8 cellular contexts compared by ENCODE assay signal in genomic region chr6:53358440-53359087, GRCh38. TPM values are rescaled to one million over a fixed set of nuclear protein-coding genes. Genes with fewer than 3 reads are reported as not detected.
DNase-seq lines count a peak whose midpoint lies in the region; ATAC-seq, FAIRE-seq and TF ChIP-seq lines count a peak whose summit lies in the region.

No MANE protein-coding gene starts in this region.

- H3K36me3 ChIP-seq in K562 (ENCODE audit: control insufficient read depth, insufficient read depth, low read length), result no peaks in the 10 kb centered on the region
- H3K36me3 ChIP-seq in left lung, result no peaks in the 10 kb centered on the region
- H3K36me3 ChIP-seq in tibial artery, result no peaks in the 10 kb centered on the region

- peak overlapping the region; percentile 91 to 93 for H3K9ac ChIP-seq in K562 (ENCODE audit: insufficient read depth in 1 of 2, low read depth in 2 of 2, low read length in 2 of 2)

- H3K9me1 ChIP-seq in K562 (ENCODE audit: control insufficient read depth, insufficient read depth, low read length), result peaks cover 7% of the 10 kb centered on the region

- peak; percentile 70 for FAIRE-seq in K562 (lab: Jason Lieb, UNC)

- CTCF ChIA-PET in K562 (lab: Yijun Ruan, JAX; ENCODE audit: low intra/inter-chr PET ratio), result no interaction called here

- BruUV-seq in K562 (replicated peaks; lab: Mats Ljungman, UMichigan), result TSS peak; percentile 98

- TF ChIP-seq POLR2A in K562 (conservative IDR thresholded peaks at IDR 0.05), result no peak; the same call in none of the 2 replicates

- TF ChIP-seq RAD21 in K562 (CRISPR knock-in tag; conservative IDR thresholded peaks at IDR 0.05 in 1 of 2, IDR thresholded peaks at IDR 0.05 in 1 of 2), result no peak

- in situ Hi-C loops in K562 (cut with MboI), result no loop called here

- no peak for TF ChIP-seq CTCF in CD14-positive monocyte (IDR thresholded peaks at IDR 0.05)
- no peak for TF ChIP-seq CTCF in K562 (IDR thresholded peaks at IDR 0.05 in 2 of 3, conservative IDR thresholded peaks at IDR 0.05 in 1 of 3; ENCODE audit: insufficient read depth in 2 of 3, low read depth in 1 of 3, low read length in 3 of 3)
- TF ChIP-seq CTCF in left lung (IDR thresholded peaks at IDR 0.05), result no peak
- no peak for TF ChIP-seq CTCF in tibial artery (IDR thresholded peaks at IDR 0.05)
- no peak for TF ChIP-seq CTCF in omental fat pad (IDR thresholded peaks at IDR 0.05)

- H3K36me3 Mint-ChIP-seq in CD14-positive monocyte, result no peaks in the 10 kb centered on the region

- H3K4me3 ChIP-seq in Jurkat, Clone E6-1 (ENCODE audit: low read length), result peak overlapping the region; percentile 58
- peak overlapping the region; percentile 46 for H3K4me3 ChIP-seq in K562
- peak overlapping the region; percentile 45 to 65 for H3K4me3 ChIP-seq in left lung
- H3K4me3 ChIP-seq in tibial artery, result peak overlapping the region; percentile 61 to 82

- 3% methylated on average over 16 of the region's 16 CpGs for WGBS in K562 (ENCODE audit: insufficient coverage, low coverage, missing lambda C conversion rate)

- H3K27me3 ChIP-seq in K562 (ENCODE audit: control insufficient read depth in 2 of 2, insufficient read depth in 2 of 2, low read length in 2 of 2), result no peaks in the 10 kb centered on the region
- no peaks in the 10 kb centered on the region for H3K27me3 ChIP-seq in left lung
- no peaks in the 10 kb centered on the region for H3K27me3 ChIP-seq in tibial artery

- H3K79me2 ChIP-seq in K562 (ENCODE audit: control insufficient read depth, insufficient read depth, low read length), result peaks cover 8% of the 10 kb centered on the region; the same call in 2 of the 3 replicates

- H3K9me3 ChIP-seq in K562 (replicated peaks; ENCODE audit: control insufficient read depth, insufficient read depth, low read depth, low read length), result no peaks in the 10 kb centered on the region
- H3K9me3 ChIP-seq in left lung, result no peaks in the 10 kb centered on the region
- no peaks in the 10 kb centered on the region for H3K9me3 ChIP-seq in tibial artery

- ATAC-seq in GM19463 (IDR thresholded peaks at IDR 0.05; ENCODE audit: unreplicated experiment) (peak; percentile 1), K562 (peak; percentile 32), left lung (peak; percentile 2), omental fat pad (ENCODE audit: low FRiP score) (no peak)

- no peaks in the 10 kb centered on the region for H4K20me1 ChIP-seq in K562 (replicated peaks; ENCODE audit: control insufficient read depth, insufficient read depth, low read length)

- H3K4me1 Mint-ChIP-seq in CD14-positive monocyte, result peaks cover 30% of the 10 kb centered on the region

- H3K27me3 Mint-ChIP-seq in CD14-positive monocyte (ENCODE audit: low read depth in 3 of 3), result peaks cover 0 to 7% (median 7%) of the 10 kb centered on the region in 3 donors

- peak overlapping the region; percentile 90 to 93 for H3K4me3 Mint-ChIP-seq in CD14-positive monocyte

- H3K9me3 Mint-ChIP-seq in CD14-positive monocyte, result peaks cover 0 to 6% (median 0%) of the 10 kb centered on the region in 7 donors

- peak overlapping the region; percentile 77 for H3K4me2 ChIP-seq in K562 (ENCODE audit: insufficient read depth, low read length)

- H3K27ac ChIP-seq in K562 (ENCODE audit: extremely low read depth, low read depth, low read length), result peak overlapping the region; percentile 99
- peak overlapping the region; percentile 94 to 95 for H3K27ac ChIP-seq in left lung
- peak overlapping the region; percentile 92 to 97 for H3K27ac ChIP-seq in tibial artery

- POLR2A ChIA-PET in K562 (lab: Yijun Ruan, JAX), result interaction anchor here (0.6 to 1.6 kb wide), 3 partner anchors 10 to 31 kb away, joined by 3 to 10 read pairs (median 9); partner anchors contain the start of gene ELOVL5

- H3K27ac Mint-ChIP-seq in CD14-positive monocyte, result peak overlapping the region; percentile 93 to 98 (median 96)

- DNase-seq in CD14-positive monocyte (ENCODE audit: low spot score) (no peak), K562 (ENCODE audit: extremely low read depth in 1 of 4, low spot score in 3 of 4) (no peak), left lung (no peak), tibial artery (no peak), GOT3 (lab: John Stamatoyannopoulos, UW) (no peak), omental fat pad (ENCODE audit: low spot score) (no peak)
- DNase-seq in Jurkat, Clone E6-1 (ENCODE audit: low read depth, low spot score), result no peak

- intact Hi-C loops in CD14-positive monocyte (cut with micrococcal nuclease), result loop anchor here in 1 of 2 donors (5.0 kb wide), 1 partner anchor 74 kb away; no protein-coding TSS in a partner anchor
- intact Hi-C loops in K562 (cut with micrococcal nuclease), result loop anchor here (2.0 to 10.0 kb wide), 2 partner anchors 44 to 186 kb away; partner anchors contain the start of gene GCLC
- intact Hi-C loops in left lung (cut with DNase I), result no loop called here
- intact Hi-C loops in tibial artery (cut with DNase I; ENCODE audit: low total_unique reads), result no loop called here

- TF ChIP-seq EP300 in K562 (IDR thresholded peaks at IDR 0.05; ENCODE audit: low read length), result no peak

- H2AFZ ChIP-seq in K562 (ENCODE audit: low read depth, low read length), result peak overlapping the region; percentile 81

- H3K4me1 ChIP-seq in K562 (replicated peaks in 1 of 2; ENCODE audit: control insufficient read depth in 2 of 2, insufficient read depth in 2 of 2, low read length in 2 of 2) (peaks cover 19 to 32% of the 10 kb centered on the region in 2 experiments), left lung (peaks cover 11 to 22% of the 10 kb centered on the region in 2 donors), tibial artery (peaks cover 0 to 11% (median 4%) of the 10 kb centered on the region in 4 donors)

TF ChIP-seq in K562, 482 proteins besides CTCF, POLR2A, EP300 and RAD21 (continues in another document):
- TF ChIP-seq PTTG1 (tag; IDR thresholded peaks at IDR 0.05; ENCODE audit: low read depth) (no peak), ZNF561 (CRISPR knock-in tag; conservative IDR thresholded peaks at IDR 0.05) (no peak), EWSR1 (IDR thresholded peaks at IDR 0.05; ENCODE audit: borderline replicate concordance, low read depth, partially characterized antibody) (no peak), ZFX (CRISPR knock-in tag; IDR thresholded peaks at IDR 0.05) (no peak), SPI1 (IDR thresholded peaks at IDR 0.05; ENCODE audit: borderline replicate concordance, low read depth, low read length) (no peak), ZNF75A (CRISPR knock-in tag; IDR thresholded peaks at IDR 0.05) (no peak), ZFP1 (CRISPR knock-in tag; IDR thresholded peaks at IDR 0.05) (no peak), E2F8 (IDR thresholded peaks at IDR 0.05; ENCODE audit: low read depth, partially characterized antibody) (no peak), NCOA6 (IDR thresholded peaks at IDR 0.05) (no peak), HNRNPLL (IDR thresholded peaks at IDR 0.05; ENCODE audit: low read depth, low read length, poor library complexity, severe bottlenecking) (no peak), KLF16 (IDR thresholded peaks at IDR 0.05) (no peak), ZNF766 (CRISPR knock-in tag; conservative IDR thresholded peaks at IDR 0.05) (no peak; the same call in 1 of the 2 replicates), HDAC6 (IDR thresholded peaks at IDR 0.05; ENCODE audit: low read depth, low read length) (no peak), XRCC5 (IDR thresholded peaks at IDR 0.05; ENCODE audit: low read depth, low read length) (no peak)

RNA-seq across cellular contexts. Expression of gene ELOVL5, which starts 9.8 kb away (rescaled TPM):
- polyA plus RNA-seq in CD14-positive monocyte (10 to 100 TPM; 69.5 to 97.1 TPM), K562 (2011; rRNA removed) (245 TPM in 2 replicates), K562 (2014; fragmentation: Illumina TruSeq; extraction: Trizol) (150 and 172 TPM in 2 replicates), K562 (2014; fragmentation: Nextera tagmentation; extraction: Ambion mirVana) (100 to 1,000 TPM; 124 to 148 TPM), K562 (2014; rRNA removed) (107 and 109 TPM in 2 replicates)
- 363 TPM for polyA plus RNA-seq in Jurkat, Clone E6-1 (2012; ENCODE audit: insufficient read depth, insufficient read length)
- 254 and 349 TPM in 2 replicates for total RNA-seq in K562 (2011; cell fraction: chromatin; rRNA removed; ENCODE audit: low replicate concordance)
- total RNA-seq in K562 (2011; cell fraction: nucleolus; rRNA removed), result 242 and 277 TPM in 2 replicates
- 310 and 344 TPM in 2 replicates for total RNA-seq in K562 (2011; cell fraction: nucleoplasm; rRNA removed)
- total RNA-seq in K562 (2014; rRNA removed) (70.6 and 80.6 TPM in 2 replicates), K562 (2014; rRNA removed; fragmentation: Illumina TruSeq; extraction: Trizol) (131 and 151 TPM in 2 replicates), K562 (2015; rRNA removed; fragmentation: Illumina TruSeq; extraction: Trizol) (122 and 132 TPM in 2 replicates), K562 (2021) (134 and 151 TPM in 2 replicates), left lung (100 to 1,000 TPM; 127 to 132 TPM), omental fat pad (100 to 1,000 TPM; 125 to 251 (median 186) TPM)
- polyA plus RNA-seq in K562 (2011; cell fraction: cytosol; rRNA removed), result 106 and 186 TPM in 2 replicates
- 434 and 508 TPM in 2 replicates for polyA plus RNA-seq in K562 (2011; cell fraction: nucleus; rRNA removed)
- polyA plus RNA-seq in K562 (2012), result 143 and 177 TPM in 2 replicates
- 294 and 362 TPM in 2 replicates for polyA minus RNA-seq in K562 (2011; rRNA and poly(A)+ RNA removed)
- polyA minus RNA-seq in K562 (2011; cell fraction: cytosol; rRNA and poly(A)+ RNA removed), result 132 and 149 TPM in 2 replicates
- polyA minus RNA-seq in K562 (2011; cell fraction: nucleus; rRNA and poly(A)+ RNA removed), result 163 and 262 TPM in 2 replicates
